ENCODE assay signal across 27 cellular contexts in genomic region chr1:27303509-27303908, GRCh38.
"Had no signal": no experiment of that assay in that cellular context is flagged by ENCODE, and none has a peak within 500 bp of the region (broad histone marks: within the 10 kb centered on the region; RNA-seq: fewer than 3 reads in every experiment).

No MANE protein-coding gene starts in this region.

- H3K36me3 ChIP-seq: ovary, uterus had no signal

- DNase-seq: hippocampal formation; kidney glomerular epithelial cell; left cardiac atrium; left ventricle myocardium superior; lower lobe of right lung; mammary epithelial cell; mesenchymal stem cell; naive thymus-derived CD8-positive, alpha-beta T cell; nephron progenitor cell; ovary; retina; right cardiac atrium; sigmoid colon; small intestine; spleen; stimulated activated CD4-positive, alpha-beta T cell treated with anti-CD3 and anti-CD28 coated beads, Interleukin-2, amount 100 ng/mL, for 48 hours; stimulated activated CD4-positive, alpha-beta T cell treated with anti-CD3 and anti-CD28 coated beads, Interleukin-4, amount 100 ng/mL, for 4 hours; stimulated activated CD8-positive, alpha-beta memory T cell treated with anti-CD3 and anti-CD28 coated beads, Interleukin-4, amount 100 ng/mL, for 48 hours; stimulated activated naive CD4-positive, alpha-beta T cell treated with Interleukin-2 at 50 U/mL for 16 hours; stimulated activated naive CD8-positive, alpha-beta T cell treated with anti-CD3 and anti-CD28 coated beads, Interleukin-15, amount 100 ng/mL, for 72 hours; substantia nigra; uterus had no signal

- H3K27ac Mint-ChIP-seq: nephron progenitor cell; stimulated activated memory B cell treated with anti-CD40 and anti-IgM and Interleukin-4, amounts not matched to agents 10 μg/mL and 1 μg/mL and 100 μg/mL, for 72 hours; stimulated activated naive CD8-positive, alpha-beta T cell treated with anti-CD3 and anti-CD28 coated beads, Interleukin-15, amount 100 ng/mL, for 72 hours; type B pancreatic cell had no signal

- H3K4me3 Mint-ChIP-seq: naive thymus-derived CD8-positive, alpha-beta T cell; nephron progenitor cell; stimulated activated memory B cell treated with anti-CD40 and anti-IgM and Interleukin-4, amounts not matched to agents 10 μg/mL and 1 μg/mL and 100 μg/mL, for 72 hours; stimulated activated naive CD8-positive, alpha-beta T cell treated with anti-CD3 and anti-CD28 coated beads, Interleukin-15, amount 100 ng/mL, for 72 hours; type B pancreatic cell had no signal

- H3K27ac ChIP-seq: lower lobe of right lung, ovary, prostate gland, sigmoid colon, spleen, tibial nerve, uterus had no signal

- H3K27me3 Mint-ChIP-seq: naive thymus-derived CD8-positive, alpha-beta T cell; stimulated activated memory B cell treated with anti-CD40 and anti-IgM and Interleukin-4, amounts not matched to agents 10 μg/mL and 1 μg/mL and 100 μg/mL, for 72 hours; stimulated activated naive CD8-positive, alpha-beta T cell treated with anti-CD3 and anti-CD28 coated beads, Interleukin-15, amount 100 ng/mL, for 72 hours; type B pancreatic cell had no signal

- ATAC-seq: left cardiac atrium; left lobe of liver; left ventricle myocardium superior; lower lobe of right lung; naive thymus-derived CD8-positive, alpha-beta T cell; right cardiac atrium; stimulated activated memory B cell treated with anti-CD40 and anti-IgM and Interleukin-4, amounts not matched to agents 10 μg/mL and 1 μg/mL and 100 μg/mL, for 72 hours; stimulated activated naive CD8-positive, alpha-beta T cell treated with anti-CD3 and anti-CD28 coated beads, Interleukin-15, amount 100 ng/mL, for 72 hours had no signal

- H3K4me3 ChIP-seq: lower lobe of right lung, ovary, prostate gland, sigmoid colon, spleen, tibial nerve, uterus had no signal

- H3K9me3 ChIP-seq: lower lobe of right lung, ovary, prostate gland, sigmoid colon, spleen, tibial nerve, uterus had no signal

- H3K9me3 Mint-ChIP-seq: naive thymus-derived CD8-positive, alpha-beta T cell; nephron progenitor cell; stimulated activated memory B cell treated with anti-CD40 and anti-IgM and Interleukin-4, amounts not matched to agents 10 μg/mL and 1 μg/mL and 100 μg/mL, for 72 hours; stimulated activated naive CD8-positive, alpha-beta T cell treated with anti-CD3 and anti-CD28 coated beads, Interleukin-15, amount 100 ng/mL, for 72 hours; type B pancreatic cell had no signal

- H3K27me3 ChIP-seq: ovary, sigmoid colon, spleen, tibial nerve, uterus had no signal
